Comparison of ENCODE assay signal across 8 cellular contexts in genomic region chr7:105388373-105389089, GRCh38. TPM values are rescaled to one million over a fixed set of nuclear protein-coding genes. Genes with fewer than 3 reads are reported as not detected.
DNase-seq lines count a peak whose midpoint lies in the region; TF ChIP-seq lines count a peak whose summit lies in the region.

Gene SRPK2 (minus strand): TSS chr7:105388921.

- H3K27me3 Mint-ChIP-seq in HFFc6 (ENCODE audit: insufficient read depth): no peaks in the 10 kb centered on the region; the same call in 1 of the 2 replicates

- H3K4me3 Mint-ChIP-seq in HFFc6: peak within 1 kb of the TSS; percentile 97

- H3K27me3 ChIP-seq in kidney epithelial cell (ENCODE audit: control insufficient read depth, insufficient read depth, low read length): no peaks in the 10 kb centered on the region

- TF ChIP-seq CTCF in HFFc6 (IDR thresholded peaks at IDR 0.05) (no peak), kidney epithelial cell (IDR thresholded peaks at IDR 0.05; ENCODE audit: insufficient read depth, low read length, poor library complexity, severe bottlenecking) (no peak)

- peak within 1 kb of the TSS; percentile 91 for H3K4me3 ChIP-seq in kidney epithelial cell (ENCODE audit: low read depth, low read length)

- no peaks in the 10 kb centered on the region for H3K36me3 ChIP-seq in kidney epithelial cell (ENCODE audit: control insufficient read depth, insufficient read depth, low read length)

- DNase-seq in NCI-H1417 (lab: John Stamatoyannopoulos, UW) (peak; percentile 78 to 80 (median 80)), NCI-H1417 treated with DMSO at 0.1 percent for 48 hours (lab: John Stamatoyannopoulos, UW) (no peak), HFFc6 (peak; percentile 58), NCI-H1105 (lab: John Stamatoyannopoulos, UW) (peak; percentile 72), kidney epithelial cell (ENCODE audit: low read depth) (no peak)
- peak; percentile 31 for DNase-seq in activated CD4-positive, CD25-positive, alpha-beta regulatory T cell treated with anti-CD3 and anti-CD28 coated beads, Interleukin-2, amount 50 U/mL, for 16 hours (ENCODE audit: low read depth, low spot score)
- DNase-seq in central memory CD4-positive, alpha-beta T cell: peak; percentile 74
- DNase-seq in stimulated activated CD4-positive, alpha-beta T cell treated with anti-CD3 and anti-CD28 coated beads, Interleukin-15, amount 100 ng/mL, for 24 hours: peak; percentile 86

- peak within 1 kb of the TSS; percentile 84 for H3K27ac Mint-ChIP-seq in HFFc6

- H3K36me3 Mint-ChIP-seq in HFFc6 (ENCODE audit: low read depth): peaks cover 12% of the 10 kb centered on the region

- H3K9me3 Mint-ChIP-seq in HFFc6: no peaks in the 10 kb centered on the region

- peaks cover 25% of the 10 kb centered on the region for H3K4me1 Mint-ChIP-seq in HFFc6 (ENCODE audit: low read depth)

RNA-seq across cellular contexts. Expression of gene SRPK2, which starts in this region (rescaled TPM):
- total RNA-seq in HFFc6 (2021; fragmentation: NEBNext Ultra II Directional; extraction: Animal tissue kit (Norgen Biotek cat#: 25700)): 10 to 100 TPM; 45.2 to 49.3 (median 46.7) TPM
- total RNA-seq in kidney epithelial cell: 33.9 and 38.1 TPM in 2 replicates

Comparison
In these comparisons a context has a peak if more than half of its experiments do, and no peak if none do; other contexts are left out.
1. DNase-seq: peak in NCI-H1417 (3 of 3), HFFc6 (single experiment), NCI-H1105 (single experiment), activated CD4-positive, CD25-positive, alpha-beta regulatory T cell treated with anti-CD3 and anti-CD28 coated beads, Interleukin-2, amount 50 U/mL, for 16 hours (single experiment), central memory CD4-positive, alpha-beta T cell (single experiment) and stimulated activated CD4-positive, alpha-beta T cell treated with anti-CD3 and anti-CD28 coated beads, Interleukin-15, amount 100 ng/mL, for 24 hours (single experiment); none in NCI-H1417 treated with DMSO at 0.1 percent for 48 hours (single experiment) and kidney epithelial cell (single experiment).